In the genomic region with DNA sequence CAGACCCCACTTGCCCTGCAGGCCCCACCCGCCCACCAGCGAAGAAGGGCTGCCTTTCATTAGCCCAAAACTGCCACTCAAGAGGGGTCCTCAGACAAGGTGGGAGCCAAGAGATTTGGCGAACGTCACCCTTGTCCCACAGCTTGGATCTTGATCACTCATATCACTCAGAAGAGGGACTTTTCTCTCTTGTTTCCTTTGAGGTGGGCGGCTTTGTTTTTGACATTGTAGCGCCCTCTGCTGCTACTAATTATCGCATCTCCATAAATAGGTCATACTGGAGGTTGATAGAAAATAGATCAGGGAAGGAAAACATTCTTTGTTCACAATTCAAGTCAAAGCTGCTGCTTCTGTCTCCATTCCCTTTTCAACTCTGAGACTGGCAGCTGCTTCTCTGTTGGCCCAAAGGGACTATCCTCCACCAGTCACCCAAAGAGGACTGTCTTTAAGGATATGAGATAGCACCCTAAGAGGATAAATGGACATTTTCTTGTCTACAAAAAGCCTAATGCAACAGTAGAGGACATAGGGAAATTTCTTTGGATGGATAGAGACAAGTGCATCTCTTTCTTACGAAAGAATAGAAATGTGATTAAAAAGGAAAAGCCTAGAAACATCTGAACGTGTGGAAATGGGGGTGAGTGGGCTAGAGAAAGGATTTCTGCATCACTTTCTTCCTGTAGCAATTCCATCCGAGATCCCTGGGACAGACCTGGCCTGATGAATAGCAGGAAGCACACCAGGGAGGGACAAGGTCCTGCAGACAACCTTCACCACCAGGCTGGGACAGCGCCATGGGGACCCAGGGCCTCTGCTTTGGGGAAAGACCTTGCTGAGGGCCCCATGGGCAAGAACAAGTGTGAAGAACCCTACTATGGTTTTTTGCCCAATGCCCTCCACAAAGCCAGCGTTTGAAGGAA, we compare ENCODE assay signal across 8 cellular contexts.
DNase-seq lines count a peak whose midpoint lies in the region; ATAC-seq, FAIRE-seq and TF ChIP-seq lines count a peak whose summit lies in the region.

No MANE protein-coding gene starts in this region.

- FAIRE-seq in kidney (lab: Jason Lieb, UNC) = no peak

- H3K4me3 ChIP-seq in kidney (ENCODE audit: low read length in 2 of 2) = no peak overlapping the region
- no peak overlapping the region for H3K4me3 ChIP-seq in tibial nerve

- WGBS in tibial nerve, 2 donors = 59 to 71% methylated on average over 12 of the region's 12 CpGs

- ATAC-seq in GM21825 (IDR thresholded peaks at IDR 0.05; ENCODE audit: unreplicated experiment) = no peak

- no peak for TF ChIP-seq POLR2A in tibial nerve (IDR thresholded peaks at IDR 0.05)

- H3K9me3 ChIP-seq in kidney (ENCODE audit: control insufficient read depth in 1 of 2, low read length in 2 of 2) = no peaks in the 10 kb centered on the region
- H3K9me3 ChIP-seq in tibial nerve = no peaks in the 10 kb centered on the region

- intact Hi-C loops in kidney (cut with DNase I) = no loop called here

- H3K36me3 ChIP-seq in kidney (ENCODE audit: control insufficient read depth in 1 of 2, insufficient read depth in 2 of 2, low read length in 2 of 2) (no peaks in the 10 kb centered on the region), tibial nerve (no peaks in the 10 kb centered on the region)

- H3K9ac ChIP-seq in kidney (ENCODE audit: low read length in 2 of 2) = no peak overlapping the region

- DNase-seq in EH (ENCODE audit: low read depth) (peak; percentile 40), HCEC 1CT (peak; percentile 39), NCI-H2107 treated with DMSO at 0.1 percent for 48 hours (lab: John Stamatoyannopoulos, UW; ENCODE audit: unreplicated experiment) (peak; percentile 45), astrocyte of the hippocampus (ENCODE audit: low read depth, low spot score) (peak; percentile 77), kidney (no peak), tibial nerve (ENCODE audit: low spot score in 2 of 2) (peak in 1 of 2 donors; percentile 80)
- DNase-seq in activated CD4-positive, alpha-beta T cell treated with anti-CD3 and anti-CD28 coated beads for 1 hour = no peak

- H3K4me1 ChIP-seq in kidney (ENCODE audit: control insufficient read depth in 1 of 2, insufficient read depth in 1 of 2, low read depth in 1 of 2, low read length in 2 of 2) = peaks cover 0 to 8% of the 10 kb centered on the region in 2 donors
- H3K4me1 ChIP-seq in tibial nerve = peaks cover 0 to 57% (median 2%) of the 10 kb centered on the region in 4 donors

- no peak for TF ChIP-seq EP300 in tibial nerve (IDR thresholded peaks at IDR 0.05)

- H3K27ac ChIP-seq in kidney (ENCODE audit: low read depth in 2 of 2, low read length in 2 of 2) (no peak overlapping the region), tibial nerve (no peak overlapping the region)

- H3K27me3 ChIP-seq in tibial nerve = no peaks in the 10 kb centered on the region

- TF ChIP-seq CTCF in kidney (IDR thresholded peaks at IDR 0.05; ENCODE audit: borderline replicate concordance, extremely low read depth, insufficient read depth) (peak; percentile 60), tibial nerve (IDR thresholded peaks at IDR 0.05) (peak; percentile 18 to 67 (median 55))

Comparison
In these comparisons a context has a peak if more than half of its experiments do, and no peak if none do; other contexts are left out.
1. DNase-seq: peak in EH (single experiment), HCEC 1CT (single experiment), NCI-H2107 treated with DMSO at 0.1 percent for 48 hours (single experiment) and astrocyte of the hippocampus (single experiment); none in kidney (single experiment) and activated CD4-positive, alpha-beta T cell treated with anti-CD3 and anti-CD28 coated beads for 1 hour (single experiment).